ENCODE assay signal across 15 cellular contexts in genomic region chr3:14248477-14248848, GRCh38.
DNase-seq lines count a peak whose midpoint lies in the region; ATAC-seq and TF ChIP-seq lines count a peak whose summit lies in the region.
"Had no signal": no experiment of that assay in that cellular context is flagged by ENCODE, and none has a peak within 500 bp of the region (broad histone marks: within the 10 kb centered on the region; RNA-seq: fewer than 3 reads in every experiment).

No MANE protein-coding gene starts in this region.

- no peak overlapping the region for H3K4me2 ChIP-seq in trophoblast cell (ENCODE audit: low read length)

- TF ChIP-seq CTCF in HEK293 (tag by site-specific recombination; IDR thresholded peaks at IDR 0.05) (no peak), transverse colon (IDR thresholded peaks at IDR 0.05) (no peak)

- peaks cover 13% of the 10 kb centered on the region for H3K79me1 ChIP-seq in trophoblast cell (ENCODE audit: low read length)

- H3K23ac ChIP-seq in trophoblast cell (ENCODE audit: low read length), result no peak overlapping the region

- no peaks in the 10 kb centered on the region for H3K4me1 ChIP-seq in HEK293 (ENCODE audit: control insufficient read depth, insufficient read depth, low read length)
- H3K4me1 ChIP-seq in trophoblast cell (ENCODE audit: control insufficient read depth in 1 of 2, insufficient read depth in 2 of 2, low read length in 2 of 2), result peaks cover 20 to 26% of the 10 kb centered on the region in 2 experiments
- no peaks in the 10 kb centered on the region for H3K4me1 ChIP-seq in transverse colon

- no peak overlapping the region for H3K4me3 Mint-ChIP-seq in stimulated activated memory B cell treated with anti-CD40 and anti-IgM and Interleukin-4, amounts not matched to agents 10 μg/mL and 1 μg/mL and 100 μg/mL, for 72 hours
- H3K4me3 Mint-ChIP-seq: CD8-positive, alpha-beta T cell; H9 had no signal

- H2BK120ac ChIP-seq in trophoblast cell (ENCODE audit: insufficient read depth, low read length, poor library complexity), result no peak overlapping the region

- H3K36me3 ChIP-seq in HEK293 (ENCODE audit: control insufficient read depth in 2 of 2, insufficient read depth in 1 of 2, low read length in 2 of 2) (no peaks in the 10 kb centered on the region), trophoblast cell (ENCODE audit: control insufficient read depth in 1 of 2, insufficient read depth in 2 of 2, low read length in 2 of 2) (no peaks in the 10 kb centered on the region), transverse colon (no peaks in the 10 kb centered on the region)

- H2AFZ ChIP-seq in trophoblast cell (ENCODE audit: insufficient read depth, low read length, poor library complexity), result no peak overlapping the region

- no peak overlapping the region for H4K8ac ChIP-seq in trophoblast cell (ENCODE audit: low read depth, low read length)

- H3K27me3 Mint-ChIP-seq in stimulated activated memory B cell treated with anti-CD40 and anti-IgM and Interleukin-4, amounts not matched to agents 10 μg/mL and 1 μg/mL and 100 μg/mL, for 72 hours, result peaks cover 61% of the 10 kb centered on the region

- H3K9me3 ChIP-seq in HEK293 (ENCODE audit: control insufficient read depth, insufficient read depth, low read depth, low read length) (no peaks in the 10 kb centered on the region), trophoblast cell (ENCODE audit: insufficient read depth, low read depth, low read length) (no peaks in the 10 kb centered on the region), transverse colon (no peaks in the 10 kb centered on the region)

- H4K91ac ChIP-seq in trophoblast cell (ENCODE audit: low read depth, low read length), result peak overlapping the region; percentile 33

- no peak for TF ChIP-seq EP300 in transverse colon (IDR thresholded peaks at IDR 0.05; ENCODE audit: low read depth)

- H2BK12ac ChIP-seq in trophoblast cell (ENCODE audit: low read length), result peak overlapping the region; percentile 24

- intact Hi-C loops in transverse colon (cut with DNase I; ENCODE audit: low total_unique reads), result no loop called here

- WGBS in trophoblast cell (ENCODE audit: extremely low coverage, insufficient coverage, insufficient read length), result no CpG with 5 or more reads among the region's 3 CpGs
- 40 to 81% methylated on average over 1 to 3 of the region's 3 CpGs for WGBS in transverse colon (ENCODE audit: low coverage in 1 of 2), 2 donors

- TF ChIP-seq POLR2A in transverse colon (IDR thresholded peaks at IDR 0.05), result no peak

- no peak overlapping the region for H3K27ac ChIP-seq in HEK293 (ENCODE audit: extremely low read depth, low read depth, low read length)
- H3K27ac ChIP-seq in caudate nucleus (ENCODE audit: low read depth, low read length), result peak overlapping the region; percentile 74
- H3K27ac ChIP-seq in trophoblast cell (ENCODE audit: low read depth, low read length), result no peak overlapping the region
- peak overlapping the region in 3 of 4 donors; percentile 40 to 53 (median 50) for H3K27ac ChIP-seq in transverse colon
- H3K27ac ChIP-seq: HL-60 had no signal

- in situ Hi-C loops in transverse colon (cut with MboI; ENCODE audit: low pct_ligation_motif_present in 1 of 4, low pct_unique_long_range_greater_than_20kb in 1 of 4, low sequenced_read_pairs in 3 of 4), result no loop called here

- POLR2A ChIA-PET in HEK293 (lab: Yijun Ruan, JAX), result no interaction called here

- H3K18ac ChIP-seq in trophoblast cell (ENCODE audit: low read length), result peak overlapping the region; percentile 61

- no peaks in the 10 kb centered on the region for H3K36me3 Mint-ChIP-seq in stimulated activated memory B cell treated with anti-CD40 and anti-IgM and Interleukin-4, amounts not matched to agents 10 μg/mL and 1 μg/mL and 100 μg/mL, for 72 hours
- H3K36me3 Mint-ChIP-seq: CD8-positive, alpha-beta T cell had no signal

- H3K9ac ChIP-seq in trophoblast cell (ENCODE audit: low read length), result no peak overlapping the region

- peak overlapping the region; percentile 49 for H3K14ac ChIP-seq in trophoblast cell (ENCODE audit: low read length)

- CTCF ChIA-PET in HEK293 (lab: Yijun Ruan, JAX), result interaction anchor here (1.5 to 2.7 kb wide), 3 partner anchors 14 to 45 kb away, joined by 7 to 13 read pairs (median 9); no protein-coding TSS in a partner anchor

- H3K27ac Mint-ChIP-seq in stimulated activated memory B cell treated with anti-CD40 and anti-IgM and Interleukin-4, amounts not matched to agents 10 μg/mL and 1 μg/mL and 100 μg/mL, for 72 hours, result no peak overlapping the region
- H3K27ac Mint-ChIP-seq: CD8-positive, alpha-beta T cell; H9 had no signal

- no peak overlapping the region for H2BK5ac ChIP-seq in trophoblast cell (ENCODE audit: low read depth, low read length, poor library complexity)

- H3K9me3 Mint-ChIP-seq in stimulated activated memory B cell treated with anti-CD40 and anti-IgM and Interleukin-4, amounts not matched to agents 10 μg/mL and 1 μg/mL and 100 μg/mL, for 72 hours, result no peaks in the 10 kb centered on the region
- H3K9me3 Mint-ChIP-seq: CD8-positive, alpha-beta T cell; H9 had no signal

- H3K27me3 ChIP-seq in trophoblast cell (ENCODE audit: insufficient read depth, low read length), result no peaks in the 10 kb centered on the region
- H3K27me3 ChIP-seq in transverse colon, result no peaks in the 10 kb centered on the region

- no peak overlapping the region for H4K12ac ChIP-seq in trophoblast cell (ENCODE audit: low read depth, low read length)

- H3K79me2 ChIP-seq in trophoblast cell (ENCODE audit: control insufficient read depth, insufficient read depth, low read length, poor library complexity), result no peaks in the 10 kb centered on the region

- no peak for DNase-seq in caudate nucleus (lab: John Stamatoyannopoulos, UW)
- DNase-seq in trophoblast cell, result no peak
- no peak for DNase-seq in transverse colon
- no peak for DNase-seq in AML-193 (lab: John Stamatoyannopoulos, UW)
- DNase-seq in NCI-H1930 (lab: John Stamatoyannopoulos, UW), result no peak
- DNase-seq: ACHN; CD8-positive, alpha-beta T cell; H9; NCI-H187; NCI-H446; NCI-H69; SHP77 treated with DMSO at 0.1 percent for 48 hours had no signal

- ATAC-seq in stimulated activated memory B cell treated with anti-CD40 and anti-IgM and Interleukin-4, amounts not matched to agents 10 μg/mL and 1 μg/mL and 100 μg/mL, for 72 hours, result no peak
- ATAC-seq: CD8-positive, alpha-beta T cell had no signal

- no peaks in the 10 kb centered on the region for H3K4me1 Mint-ChIP-seq in stimulated activated memory B cell treated with anti-CD40 and anti-IgM and Interleukin-4, amounts not matched to agents 10 μg/mL and 1 μg/mL and 100 μg/mL, for 72 hours
- H3K4me1 Mint-ChIP-seq: H9 had no signal

- peak overlapping the region; percentile 18 for H2AK5ac ChIP-seq in trophoblast cell (ENCODE audit: low read length)

- no peak overlapping the region for H3K4ac ChIP-seq in trophoblast cell (ENCODE audit: low read depth, low read length)

- H3K4me3 ChIP-seq in HEK293 (ENCODE audit: low read depth, low read length) (no peak overlapping the region), trophoblast cell (ENCODE audit: low read depth, low read length) (no peak overlapping the region), transverse colon (no peak overlapping the region)

TF ChIP-seq in HEK293, 187 proteins besides CTCF, POLR2A, EP300 and RAD21:
- TF ChIP-seq ZNF341 (tag by site-specific recombination; IDR thresholded peaks at IDR 0.05; ENCODE audit: low read depth) (peak; percentile 44; the same call in 1 of the 2 replicates), FEZF1 (tag by site-specific recombination; IDR thresholded peaks at IDR 0.05) (no peak)

Comparison
In these comparisons a context has a peak if more than half of its experiments do, and no peak if none do; other contexts are left out.
1. H3K27ac ChIP-seq: peak in caudate nucleus (single experiment) and transverse colon (3 of 4); none in HEK293 (single experiment) and trophoblast cell (single experiment).